Comparison of ENCODE assay signal across 13 cellular contexts in genomic region chr19:58570770-58571574, GRCh38. TPM values are rescaled to one million over a fixed set of nuclear protein-coding genes. Genes with fewer than 3 reads are reported as not detected.
DNase-seq lines count a peak whose midpoint lies in the region; ATAC-seq and TF ChIP-seq lines count a peak whose summit lies in the region.
"Had no signal": no experiment of that assay in that cellular context is flagged by ENCODE, and none has a peak within 500 bp of the region (broad histone marks: within the 10 kb centered on the region; RNA-seq: fewer than 3 reads in every experiment).

No MANE protein-coding gene starts in this region.

- no TSS peak for BruUV-seq in HCT116 (replicated peaks; lab: Mats Ljungman, UMichigan)

- no peak for TF ChIP-seq POLR2A in HCT116 (IDR thresholded peaks at IDR 0.05; ENCODE audit: borderline replicate concordance, extremely low read depth, insufficient read depth, insufficient read length)

- H2AFZ ChIP-seq in HCT116 (ENCODE audit: low read depth, low read length, poor library complexity, severe bottlenecking): no peak overlapping the region

- POLR2A ChIA-PET in HCT116 (lab: Charles Lee): interaction anchor here (2.1 to 2.4 kb wide), 2 partner anchors 12 to 16 kb away, joined by 7 to 8 read pairs; partner anchors contain the start of gene CHMP2A

- ATAC-seq in HCT116: no peak

- RAD21 ChIA-PET in HCT116 (lab: Charles Lee; ENCODE audit: low non-redundant PET in 1 of 2, low total read pairs in 2 of 2, uncharacterized antibody in 2 of 2, unreplicated experiment in 2 of 2): no interaction called here

- intact Hi-C loops in HCT116 (cut with micrococcal nuclease): no loop called here
- intact Hi-C loops in colonic mucosa (cut with DNase I): no loop called here

- H3K27me3 ChIP-seq in BLaER1 (no peaks in the 10 kb centered on the region), HCT116 (ENCODE audit: insufficient read depth, low read length) (no peaks in the 10 kb centered on the region), colonic mucosa (no peaks in the 10 kb centered on the region), neutrophil (no peaks in the 10 kb centered on the region)
- H3K27me3 ChIP-seq: vagina had no signal

- H3K4me3 ChIP-seq in BLaER1 (peak overlapping the region; percentile 82), HCT116 (replicated peaks in 1 of 2; ENCODE audit: low read depth in 1 of 2, low read length in 2 of 2) (no peak overlapping the region), colonic mucosa (no peak overlapping the region), neutrophil (ENCODE audit: low read depth in 1 of 2, low read length in 1 of 2) (no peak overlapping the region)
- H3K4me3 ChIP-seq: vagina had no signal

- no peaks in the 10 kb centered on the region for H3K9me2 ChIP-seq in HCT116 (ENCODE audit: insufficient read depth)

- CTCF ChIA-PET in HCT116 (lab: Charles Lee): no interaction called here

- no peak for TF ChIP-seq CTCF in HCT116 (IDR thresholded peaks at IDR 0.05 in 2 of 3, conservative IDR thresholded peaks at IDR 0.05 in 1 of 3; ENCODE audit: borderline replicate concordance in 1 of 3, insufficient read depth in 1 of 3, low read depth in 2 of 3, low read length in 2 of 3)
- no peak for TF ChIP-seq CTCF in colonic mucosa (IDR thresholded peaks at IDR 0.05)
- TF ChIP-seq CTCF in neutrophil (IDR thresholded peaks at IDR 0.05): no peak

- H3K9ac ChIP-seq in BLaER1: peak overlapping the region; percentile 92
- H3K9ac ChIP-seq in HCT116 (ENCODE audit: low read length): no peak overlapping the region
- no peak overlapping the region for H3K9ac ChIP-seq in colonic mucosa (ENCODE audit: low read depth in 2 of 2, low read length in 2 of 2)

- no peak for TF ChIP-seq RAD21 in HCT116 (IDR thresholded peaks at IDR 0.05; ENCODE audit: low read depth)

- DNase-seq in HCT116 (ENCODE audit: low read depth, low spot score) (no peak), colonic mucosa (peak; percentile 20), C1 segment of cervical spinal cord (lab: John Stamatoyannopoulos, UW) (no peak), NCI-H2107 (lab: John Stamatoyannopoulos, UW) (no peak)
- no peak for DNase-seq in stimulated activated CD4-positive, alpha-beta T cell treated with anti-CD3 and anti-CD28 coated beads, Interleukin-4, amount 100 ng/mL, for 1 hour
- DNase-seq: caudate nucleus; foreskin fibroblast; IMR-90; NCI-H82; stimulated activated naive CD4-positive, alpha-beta T cell treated with Interleukin-2 at 50 U/mL for 16 hours had no signal

- H3K4me2 ChIP-seq in BLaER1 (peak overlapping the region; percentile 100), HCT116 (ENCODE audit: low read length) (no peak overlapping the region)

- H3K27ac ChIP-seq in BLaER1 (peak overlapping the region; percentile 96), HCT116 (ENCODE audit: low read depth, low read length) (no peak overlapping the region), colonic mucosa (no peak overlapping the region), neutrophil (peak overlapping the region; percentile 98)
- H3K27ac ChIP-seq: vagina had no signal

- H4K20me1 ChIP-seq in BLaER1: no peaks in the 10 kb centered on the region
- no peaks in the 10 kb centered on the region for H4K20me1 ChIP-seq in HCT116 (ENCODE audit: insufficient read depth)

- H3K79me2 ChIP-seq in HCT116 (ENCODE audit: insufficient read depth, low read length): peaks cover 11% of the 10 kb centered on the region; the same call in 1 of the 2 replicates

- H3K9me3 ChIP-seq in BLaER1: no peaks in the 10 kb centered on the region
- H3K9me3 ChIP-seq in HCT116 (ENCODE audit: control insufficient read depth in 1 of 2, insufficient read depth in 1 of 2, low read depth in 1 of 2, low read length in 2 of 2): no peaks in the 10 kb centered on the region
- no peaks in the 10 kb centered on the region for H3K9me3 ChIP-seq in colonic mucosa
- H3K9me3 ChIP-seq in neutrophil: no peaks in the 10 kb centered on the region
- H3K9me3 ChIP-seq: vagina had no signal

- peaks cover 65% of the 10 kb centered on the region for H3K4me1 ChIP-seq in BLaER1
- H3K4me1 ChIP-seq in HCT116 (ENCODE audit: control insufficient read depth in 1 of 2, insufficient read depth in 2 of 2, low read length in 2 of 2): peaks cover 12 to 27% of the 10 kb centered on the region in 2 experiments
- H3K4me1 ChIP-seq in colonic mucosa: peaks cover 5% of the 10 kb centered on the region
- peaks cover 43 to 44% of the 10 kb centered on the region in 2 experiments for H3K4me1 ChIP-seq in neutrophil (ENCODE audit: control insufficient read depth in 1 of 2, insufficient read depth in 1 of 2, low read depth in 1 of 2, low read length in 1 of 2)

- H3K36me3 ChIP-seq in BLaER1: peaks cover 25% of the 10 kb centered on the region
- H3K36me3 ChIP-seq in HCT116 (ENCODE audit: control insufficient read depth in 1 of 2, insufficient read depth in 2 of 2, low read length in 2 of 2): peaks cover 0 to 14% of the 10 kb centered on the region in 2 experiments; a peak in 1 of 4 replicates
- no peaks in the 10 kb centered on the region for H3K36me3 ChIP-seq in colonic mucosa
- H3K36me3 ChIP-seq in neutrophil: peaks cover 28% of the 10 kb centered on the region

TF ChIP-seq in HCT116, 20 proteins besides CTCF, POLR2A, EP300 and RAD21:
- TF ChIP-seq EZH2phosphoT487 (IDR thresholded peaks at IDR 0.05; ENCODE audit: borderline replicate concordance) (no peak), YY1 (IDR thresholded peaks at IDR 0.05; ENCODE audit: extremely low read depth, insufficient replicate concordance, low read depth, low read length) (no peak), SIN3A (IDR thresholded peaks at IDR 0.05; ENCODE audit: low read depth) (no peak), ELF1 (IDR thresholded peaks at IDR 0.05; ENCODE audit: borderline replicate concordance, low read depth) (no peak), SP1 (IDR thresholded peaks at IDR 0.05; ENCODE audit: low read depth) (no peak), ZFX (IDR thresholded peaks at IDR 0.05) (no peak), POLR2AphosphoS5 (IDR thresholded peaks at IDR 0.05; ENCODE audit: low read depth, low read length) (0 out of 2 replicates have a peak, but pooled peaks have one; percentile 19), CBX3 (IDR thresholded peaks at IDR 0.05; ENCODE audit: low read depth) (no peak)

RNA-seq across cellular contexts. Expression of gene MZF1, which starts 2.2 kb away (rescaled TPM):
- total RNA-seq in HCT116 (2021; ENCODE audit: unreplicated experiment): 33.0 TPM
- polyA plus RNA-seq in HCT116 (2012): 25.9 and 31.2 TPM in 2 replicates
- 10 to 100 TPM; 19.3 to 39.2 TPM for total RNA-seq in colonic mucosa

RNA-seq across cellular contexts. Expression of gene UBE2M, which starts 12.6 kb away (rescaled TPM):
- total RNA-seq in HCT116 (2021; ENCODE audit: unreplicated experiment): 120 TPM
- polyA plus RNA-seq in HCT116 (2012): 164 and 172 TPM in 2 replicates
- total RNA-seq in colonic mucosa: 10 to 100 TPM; 63.0 to 79.4 TPM

RNA-seq across cellular contexts. Expression of gene CHMP2A, which starts 16.1 kb away (rescaled TPM):
- 125 TPM for total RNA-seq in HCT116 (2021; ENCODE audit: unreplicated experiment)
- 183 and 204 TPM in 2 replicates for polyA plus RNA-seq in HCT116 (2012)
- 100 to 1,000 TPM; 176 to 183 TPM for total RNA-seq in colonic mucosa

RNA-seq across cellular contexts. Expression of gene TRIM28, which starts 27.1 kb away (rescaled TPM):
- total RNA-seq in HCT116 (2021; ENCODE audit: unreplicated experiment): 908 TPM
- polyA plus RNA-seq in HCT116 (2012): 1,271 and 1,421 TPM in 2 replicates
- 100 to 1,000 TPM; 205 to 412 TPM for total RNA-seq in colonic mucosa

RNA-seq across cellular contexts. Expression of gene ZBTB45, which starts 51.4 kb away (rescaled TPM):
- total RNA-seq in HCT116 (2021; ENCODE audit: unreplicated experiment) (12.0 TPM), colonic mucosa (10 to 100 TPM; 13.5 to 20.2 TPM)
- 10.6 and 10.8 TPM in 2 replicates for polyA plus RNA-seq in HCT116 (2012)

Comparison
In these comparisons a context has a peak if more than half of its experiments do, and no peak if none do; other contexts are left out.
1. H3K27ac ChIP-seq: peak in BLaER1 (single experiment) and neutrophil (single experiment); none in HCT116 (single experiment) and colonic mucosa (single experiment).